ENCODE assay signal across 1 cellular context in the genomic region with DNA sequence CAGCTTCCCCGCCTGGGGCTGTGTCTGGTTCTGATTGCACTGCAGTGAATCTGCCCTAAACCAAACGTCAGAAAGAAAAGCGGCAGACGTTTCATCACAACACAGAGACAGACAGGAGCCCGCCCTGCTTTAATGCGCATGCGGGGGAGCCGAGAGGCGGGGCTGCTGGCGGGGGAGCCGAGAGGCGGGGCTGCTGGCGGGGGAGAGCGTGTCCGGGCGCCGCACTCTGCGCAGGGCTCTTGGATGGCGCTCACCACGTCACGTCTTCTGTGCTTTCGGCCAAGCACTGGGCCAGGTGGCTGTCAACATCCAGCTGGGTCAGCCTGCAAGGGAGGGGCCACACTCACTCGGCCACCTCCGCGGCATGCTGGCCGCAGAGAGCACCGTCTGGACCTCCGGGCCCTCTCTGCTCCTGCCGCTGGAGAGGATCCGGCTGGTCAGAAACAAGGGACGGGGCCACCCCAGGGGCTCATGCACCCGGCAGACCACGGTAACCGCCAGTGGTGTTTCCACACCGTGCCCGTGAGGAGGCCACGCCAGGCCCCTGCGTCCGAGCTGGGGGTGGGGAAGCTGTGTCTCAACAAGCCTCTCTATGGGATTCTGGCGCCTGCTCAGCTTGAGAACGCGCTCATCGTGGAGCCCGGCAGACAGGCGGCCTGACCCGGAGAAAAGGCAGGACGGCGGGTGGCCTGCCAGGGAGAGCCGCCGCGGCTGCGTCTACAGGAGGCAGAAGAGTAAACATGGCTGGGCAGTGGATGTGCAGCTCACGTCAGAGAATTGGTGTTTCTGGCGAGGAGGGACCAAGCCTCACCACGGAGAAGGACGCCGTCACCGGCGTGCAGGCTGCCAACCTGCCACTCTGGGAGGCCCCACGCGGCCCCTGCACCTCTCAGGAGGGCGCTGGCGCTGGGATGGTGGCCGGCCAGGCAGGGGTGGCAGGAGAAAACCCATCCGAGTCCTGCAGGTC.
TF ChIP-seq lines count a peak whose summit lies in the region.

No MANE protein-coding gene starts in this region.

TF ChIP-seq in HepG2, 621 proteins besides CTCF, POLR2A, EP300 and RAD21 (continued from another document and continues in another):
- TF ChIP-seq ZNF800 (CRISPR knock-in tag; IDR thresholded peaks at IDR 0.05) (peak; percentile 58), ZNF580 (CRISPR knock-in tag; IDR thresholded peaks at IDR 0.05; ENCODE audit: borderline replicate concordance, low read depth) (no peak), ZFX (CRISPR knock-in tag; IDR thresholded peaks at IDR 0.05; ENCODE audit: low read depth) (peak; percentile 78), ZSCAN31 (CRISPR knock-in tag; IDR thresholded peaks at IDR 0.05; ENCODE audit: low read depth) (0 out of 2 replicates have a peak, but pooled peaks have one; percentile 61), ZNF264 (CRISPR knock-in tag; IDR thresholded peaks at IDR 0.05) (0 out of 2 replicates have a peak, but pooled peaks have one; percentile 54), NFE2L2 (IDR thresholded peaks at IDR 0.05; ENCODE audit: low read length) (no peak), NR2F2 (IDR thresholded peaks at IDR 0.05; ENCODE audit: borderline replicate concordance, low read depth) (no peak), ZNF33A (CRISPR knock-in tag; IDR thresholded peaks at IDR 0.05; ENCODE audit: borderline replicate concordance) (no peak), KLF9 (CRISPR knock-in tag; IDR thresholded peaks at IDR 0.05; ENCODE audit: low read depth) (no peak), SIN3A (IDR thresholded peaks at IDR 0.05; ENCODE audit: borderline replicate concordance, low read depth, low read length) (peak; percentile 94), SOX13 (IDR thresholded peaks at IDR 0.05) (no peak), SOX13 (CRISPR knock-in tag; conservative IDR thresholded peaks at IDR 0.05 in 1 of 2, IDR thresholded peaks at IDR 0.05 in 1 of 2) (no peak; a peak in 1 of 4 replicates), ZBTB8A (CRISPR knock-in tag; IDR thresholded peaks at IDR 0.05; ENCODE audit: borderline replicate concordance, low read depth) (no peak), CC2D1A (CRISPR knock-in tag; IDR thresholded peaks at IDR 0.05) (no peak), TMF1 (CRISPR knock-in tag; IDR thresholded peaks at IDR 0.05; ENCODE audit: low read depth) (peak; percentile 37; the same call in 1 of the 2 replicates), ZBTB3 (CRISPR knock-in tag; IDR thresholded peaks at IDR 0.05; ENCODE audit: borderline replicate concordance, low read depth) (0 out of 2 replicates have a peak, but pooled peaks have one; percentile 51), FOXO1 (CRISPR knock-in tag; IDR thresholded peaks at IDR 0.05) (peak; percentile 69), MED1 (CRISPR knock-in tag; IDR thresholded peaks at IDR 0.05) (no peak; the same call in 1 of the 2 replicates), KAT7 (CRISPR knock-in tag; IDR thresholded peaks at IDR 0.05; ENCODE audit: borderline replicate concordance) (no peak), FOSL2 (CRISPR knock-in tag; IDR thresholded peaks at IDR 0.05) (no peak), ZNF570 (CRISPR knock-in tag; IDR thresholded peaks at IDR 0.05; ENCODE audit: borderline replicate concordance) (peak; percentile 23; the same call in 1 of the 2 replicates), ZNF672 (CRISPR knock-in tag; IDR thresholded peaks at IDR 0.05) (no peak), GLMP (CRISPR knock-in tag; IDR thresholded peaks at IDR 0.05; ENCODE audit: borderline replicate concordance) (no peak), HOXA9 (CRISPR knock-in tag; IDR thresholded peaks at IDR 0.05; ENCODE audit: borderline replicate concordance) (no peak)
- TF ChIP-seq, protein P1, sequence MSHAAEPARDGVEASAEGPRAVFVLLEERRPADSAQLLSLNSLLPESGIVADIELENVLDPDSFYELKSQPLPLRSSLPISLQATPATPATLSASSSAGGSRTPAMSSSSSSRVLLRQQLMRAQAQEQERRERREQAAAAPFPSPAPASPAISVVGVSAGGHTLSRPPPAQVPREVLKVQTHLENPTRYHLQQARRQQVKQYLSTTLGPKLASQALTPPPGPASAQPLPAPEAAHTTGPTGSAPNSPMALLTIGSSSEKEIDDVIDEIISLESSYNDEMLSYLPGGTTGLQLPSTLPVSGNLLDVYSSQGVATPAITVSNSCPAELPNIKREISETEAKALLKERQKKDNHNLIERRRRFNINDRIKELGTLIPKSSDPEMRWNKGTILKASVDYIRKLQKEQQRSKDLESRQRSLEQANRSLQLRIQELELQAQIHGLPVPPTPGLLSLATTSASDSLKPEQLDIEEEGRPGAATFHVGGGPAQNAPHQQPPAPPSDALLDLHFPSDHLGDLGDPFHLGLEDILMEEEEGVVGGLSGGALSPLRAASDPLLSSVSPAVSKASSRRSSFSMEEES (CRISPR knock-in tag; IDR thresholded peaks at IDR 0.05), result peak; percentile 19
- TF ChIP-seq, protein P2, sequence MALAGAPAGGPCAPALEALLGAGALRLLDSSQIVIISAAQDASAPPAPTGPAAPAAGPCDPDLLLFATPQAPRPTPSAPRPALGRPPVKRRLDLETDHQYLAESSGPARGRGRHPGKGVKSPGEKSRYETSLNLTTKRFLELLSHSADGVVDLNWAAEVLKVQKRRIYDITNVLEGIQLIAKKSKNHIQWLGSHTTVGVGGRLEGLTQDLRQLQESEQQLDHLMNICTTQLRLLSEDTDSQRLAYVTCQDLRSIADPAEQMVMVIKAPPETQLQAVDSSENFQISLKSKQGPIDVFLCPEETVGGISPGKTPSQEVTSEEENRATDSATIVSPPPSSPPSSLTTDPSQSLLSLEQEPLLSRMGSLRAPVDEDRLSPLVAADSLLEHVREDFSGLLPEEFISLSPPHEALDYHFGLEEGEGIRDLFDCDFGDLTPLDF (CRISPR knock-in tag; IDR thresholded peaks at IDR 0.05), result no peak
- TF ChIP-seq, protein P3, sequence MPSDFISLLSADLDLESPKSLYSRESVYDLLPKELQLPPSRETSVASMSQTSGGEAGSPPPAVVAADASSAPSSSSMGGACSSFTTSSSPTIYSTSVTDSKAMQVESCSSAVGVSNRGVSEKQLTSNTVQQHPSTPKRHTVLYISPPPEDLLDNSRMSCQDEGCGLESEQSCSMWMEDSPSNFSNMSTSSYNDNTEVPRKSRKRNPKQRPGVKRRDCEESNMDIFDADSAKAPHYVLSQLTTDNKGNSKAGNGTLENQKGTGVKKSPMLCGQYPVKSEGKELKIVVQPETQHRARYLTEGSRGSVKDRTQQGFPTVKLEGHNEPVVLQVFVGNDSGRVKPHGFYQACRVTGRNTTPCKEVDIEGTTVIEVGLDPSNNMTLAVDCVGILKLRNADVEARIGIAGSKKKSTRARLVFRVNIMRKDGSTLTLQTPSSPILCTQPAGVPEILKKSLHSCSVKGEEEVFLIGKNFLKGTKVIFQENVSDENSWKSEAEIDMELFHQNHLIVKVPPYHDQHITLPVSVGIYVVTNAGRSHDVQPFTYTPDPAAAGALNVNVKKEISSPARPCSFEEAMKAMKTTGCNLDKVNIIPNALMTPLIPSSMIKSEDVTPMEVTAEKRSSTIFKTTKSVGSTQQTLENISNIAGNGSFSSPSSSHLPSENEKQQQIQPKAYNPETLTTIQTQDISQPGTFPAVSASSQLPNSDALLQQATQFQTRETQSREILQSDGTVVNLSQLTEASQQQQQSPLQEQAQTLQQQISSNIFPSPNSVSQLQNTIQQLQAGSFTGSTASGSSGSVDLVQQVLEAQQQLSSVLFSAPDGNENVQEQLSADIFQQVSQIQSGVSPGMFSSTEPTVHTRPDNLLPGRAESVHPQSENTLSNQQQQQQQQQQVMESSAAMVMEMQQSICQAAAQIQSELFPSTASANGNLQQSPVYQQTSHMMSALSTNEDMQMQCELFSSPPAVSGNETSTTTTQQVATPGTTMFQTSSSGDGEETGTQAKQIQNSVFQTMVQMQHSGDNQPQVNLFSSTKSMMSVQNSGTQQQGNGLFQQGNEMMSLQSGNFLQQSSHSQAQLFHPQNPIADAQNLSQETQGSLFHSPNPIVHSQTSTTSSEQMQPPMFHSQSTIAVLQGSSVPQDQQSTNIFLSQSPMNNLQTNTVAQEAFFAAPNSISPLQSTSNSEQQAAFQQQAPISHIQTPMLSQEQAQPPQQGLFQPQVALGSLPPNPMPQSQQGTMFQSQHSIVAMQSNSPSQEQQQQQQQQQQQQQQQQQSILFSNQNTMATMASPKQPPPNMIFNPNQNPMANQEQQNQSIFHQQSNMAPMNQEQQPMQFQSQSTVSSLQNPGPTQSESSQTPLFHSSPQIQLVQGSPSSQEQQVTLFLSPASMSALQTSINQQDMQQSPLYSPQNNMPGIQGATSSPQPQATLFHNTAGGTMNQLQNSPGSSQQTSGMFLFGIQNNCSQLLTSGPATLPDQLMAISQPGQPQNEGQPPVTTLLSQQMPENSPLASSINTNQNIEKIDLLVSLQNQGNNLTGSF (CRISPR knock-in tag; IDR thresholded peaks at IDR 0.05), result no peak
- TF ChIP-seq, protein P4, sequence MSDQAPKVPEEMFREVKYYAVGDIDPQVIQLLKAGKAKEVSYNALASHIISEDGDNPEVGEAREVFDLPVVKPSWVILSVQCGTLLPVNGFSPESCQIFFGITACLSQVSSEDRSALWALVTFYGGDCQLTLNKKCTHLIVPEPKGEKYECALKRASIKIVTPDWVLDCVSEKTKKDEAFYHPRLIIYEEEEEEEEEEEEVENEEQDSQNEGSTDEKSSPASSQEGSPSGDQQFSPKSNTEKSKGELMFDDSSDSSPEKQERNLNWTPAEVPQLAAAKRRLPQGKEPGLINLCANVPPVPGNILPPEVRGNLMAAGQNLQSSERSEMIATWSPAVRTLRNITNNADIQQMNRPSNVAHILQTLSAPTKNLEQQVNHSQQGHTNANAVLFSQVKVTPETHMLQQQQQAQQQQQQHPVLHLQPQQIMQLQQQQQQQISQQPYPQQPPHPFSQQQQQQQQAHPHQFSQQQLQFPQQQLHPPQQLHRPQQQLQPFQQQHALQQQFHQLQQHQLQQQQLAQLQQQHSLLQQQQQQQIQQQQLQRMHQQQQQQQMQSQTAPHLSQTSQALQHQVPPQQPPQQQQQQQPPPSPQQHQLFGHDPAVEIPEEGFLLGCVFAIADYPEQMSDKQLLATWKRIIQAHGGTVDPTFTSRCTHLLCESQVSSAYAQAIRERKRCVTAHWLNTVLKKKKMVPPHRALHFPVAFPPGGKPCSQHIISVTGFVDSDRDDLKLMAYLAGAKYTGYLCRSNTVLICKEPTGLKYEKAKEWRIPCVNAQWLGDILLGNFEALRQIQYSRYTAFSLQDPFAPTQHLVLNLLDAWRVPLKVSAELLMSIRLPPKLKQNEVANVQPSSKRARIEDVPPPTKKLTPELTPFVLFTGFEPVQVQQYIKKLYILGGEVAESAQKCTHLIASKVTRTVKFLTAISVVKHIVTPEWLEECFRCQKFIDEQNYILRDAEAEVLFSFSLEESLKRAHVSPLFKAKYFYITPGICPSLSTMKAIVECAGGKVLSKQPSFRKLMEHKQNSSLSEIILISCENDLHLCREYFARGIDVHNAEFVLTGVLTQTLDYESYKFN (CRISPR knock-in tag; conservative IDR thresholded peaks at IDR 0.05), result peak; percentile 51; the same call in 1 of the 2 replicates
- TF ChIP-seq, protein P5, sequence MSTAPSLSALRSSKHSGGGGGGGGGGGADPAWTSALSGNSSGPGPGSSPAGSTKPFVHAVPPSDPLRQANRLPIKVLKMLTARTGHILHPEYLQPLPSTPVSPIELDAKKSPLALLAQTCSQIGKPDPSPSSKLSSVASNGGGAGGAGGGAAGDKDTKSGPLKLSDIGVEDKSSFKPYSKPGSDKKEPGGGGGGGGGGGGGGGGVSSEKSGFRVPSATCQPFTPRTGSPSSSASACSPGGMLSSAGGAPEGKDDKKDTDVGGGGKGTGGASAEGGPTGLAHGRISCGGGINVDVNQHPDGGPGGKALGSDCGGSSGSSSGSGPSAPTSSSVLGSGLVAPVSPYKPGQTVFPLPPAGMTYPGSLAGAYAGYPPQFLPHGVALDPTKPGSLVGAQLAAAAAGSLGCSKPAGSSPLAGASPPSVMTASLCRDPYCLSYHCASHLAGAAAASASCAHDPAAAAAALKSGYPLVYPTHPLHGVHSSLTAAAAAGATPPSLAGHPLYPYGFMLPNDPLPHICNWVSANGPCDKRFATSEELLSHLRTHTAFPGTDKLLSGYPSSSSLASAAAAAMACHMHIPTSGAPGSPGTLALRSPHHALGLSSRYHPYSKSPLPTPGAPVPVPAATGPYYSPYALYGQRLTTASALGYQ (CRISPR knock-in tag; IDR thresholded peaks at IDR 0.05), result no peak
- TF ChIP-seq, protein P6, sequence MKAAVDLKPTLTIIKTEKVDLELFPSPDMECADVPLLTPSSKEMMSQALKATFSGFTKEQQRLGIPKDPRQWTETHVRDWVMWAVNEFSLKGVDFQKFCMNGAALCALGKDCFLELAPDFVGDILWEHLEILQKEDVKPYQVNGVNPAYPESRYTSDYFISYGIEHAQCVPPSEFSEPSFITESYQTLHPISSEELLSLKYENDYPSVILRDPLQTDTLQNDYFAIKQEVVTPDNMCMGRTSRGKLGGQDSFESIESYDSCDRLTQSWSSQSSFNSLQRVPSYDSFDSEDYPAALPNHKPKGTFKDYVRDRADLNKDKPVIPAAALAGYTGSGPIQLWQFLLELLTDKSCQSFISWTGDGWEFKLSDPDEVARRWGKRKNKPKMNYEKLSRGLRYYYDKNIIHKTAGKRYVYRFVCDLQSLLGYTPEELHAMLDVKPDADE (CRISPR knock-in tag; IDR thresholded peaks at IDR 0.05), result no peak
- TF ChIP-seq, protein P7, sequence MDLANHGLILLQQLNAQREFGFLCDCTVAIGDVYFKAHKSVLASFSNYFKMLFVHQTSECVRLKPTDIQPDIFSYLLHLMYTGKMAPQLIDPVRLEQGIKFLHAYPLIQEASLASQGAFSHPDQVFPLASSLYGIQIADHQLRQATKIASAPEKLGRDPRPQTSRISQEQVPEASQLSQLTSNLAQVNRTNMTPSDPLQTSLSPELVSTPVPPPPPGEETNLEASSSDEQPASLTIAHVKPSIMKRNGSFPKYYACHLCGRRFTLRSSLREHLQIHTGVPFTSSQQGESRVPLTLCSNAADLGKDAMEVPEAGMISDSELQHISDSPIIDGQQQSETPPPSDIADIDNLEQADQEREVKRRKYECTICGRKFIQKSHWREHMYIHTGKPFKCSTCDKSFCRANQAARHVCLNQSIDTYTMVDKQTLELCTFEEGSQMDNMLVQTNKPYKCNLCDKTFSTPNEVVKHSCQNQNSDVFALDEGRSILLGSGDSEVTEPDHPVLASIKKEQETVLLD (CRISPR knock-in tag; IDR thresholded peaks at IDR 0.05; ENCODE audit: low read depth), result no peak
